8 cellular contexts compared by ENCODE assay signal in the genomic region with DNA sequence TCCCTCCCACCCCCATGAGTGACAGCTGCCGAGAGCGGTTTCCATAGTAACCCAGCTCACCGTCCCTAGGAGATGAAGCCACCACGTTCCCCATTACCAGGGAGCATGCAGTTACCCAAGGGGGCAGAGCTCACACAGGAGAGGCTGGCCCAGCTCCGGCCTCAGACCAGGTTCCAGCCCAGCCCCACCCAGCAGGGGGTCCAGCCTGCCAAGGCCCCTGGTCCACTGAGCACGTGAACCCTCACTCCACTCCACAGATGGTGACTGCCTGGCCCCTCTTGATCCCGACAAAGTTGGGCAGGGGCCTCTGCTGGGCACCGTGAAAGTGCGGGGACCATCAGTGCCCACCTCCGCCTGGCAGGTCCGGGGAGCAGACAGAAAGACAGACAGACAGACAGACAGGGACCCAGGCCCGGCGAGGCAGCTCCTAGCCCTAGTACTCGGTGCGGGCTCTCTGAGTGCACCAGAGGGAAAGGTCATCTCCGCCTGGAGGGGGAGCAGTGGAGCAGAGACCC. TPM values are rescaled to one million over a fixed set of nuclear protein-coding genes. Genes with fewer than 3 reads are reported as not detected.
DNase-seq lines count a peak whose midpoint lies in the region; ATAC-seq, FAIRE-seq and TF ChIP-seq lines count a peak whose summit lies in the region.

No MANE protein-coding gene starts in this region.

- H3K36me3 Mint-ChIP-seq in type B pancreatic cell, result no peaks in the 10 kb centered on the region

- TF ChIP-seq RAD21 in K562 (CRISPR knock-in tag; conservative IDR thresholded peaks at IDR 0.05 in 1 of 2, IDR thresholded peaks at IDR 0.05 in 1 of 2), result no peak; a peak in 1 of 4 replicates

- peak overlapping the region; percentile 99 for H2AFZ ChIP-seq in K562 (ENCODE audit: low read depth, low read length)

- intact Hi-C loops in K562 (cut with micrococcal nuclease), result no loop called here
- intact Hi-C loops in right lobe of liver (cut with DNase I), result no loop called here

- H3K4me1 Mint-ChIP-seq in type B pancreatic cell (ENCODE audit: unreplicated experiment), result peaks cover 5% of the 10 kb centered on the region

- H3K27me3 Mint-ChIP-seq in type B pancreatic cell, result peaks cover 64% of the 10 kb centered on the region

- TF ChIP-seq EP300 in K562 (IDR thresholded peaks at IDR 0.05; ENCODE audit: low read length), result no peak

- H3K9me1 ChIP-seq in K562 (ENCODE audit: control insufficient read depth, insufficient read depth, low read length), result no peaks in the 10 kb centered on the region

- TF ChIP-seq CTCF in AG04450 (IDR thresholded peaks at IDR 0.05; ENCODE audit: low read depth, low read length) (peak; percentile 46), K562 (IDR thresholded peaks at IDR 0.05 in 2 of 3, conservative IDR thresholded peaks at IDR 0.05 in 1 of 3; ENCODE audit: insufficient read depth in 2 of 3, low read depth in 1 of 3, low read length in 3 of 3) (no peak; a peak in 2 of 6 replicates), right lobe of liver (IDR thresholded peaks at IDR 0.05) (peak in 2 of 4 donors; percentile 15 to 23), type B pancreatic cell (conservative IDR thresholded peaks at IDR 0.05) (peak; percentile 62)

- in situ Hi-C loops in K562 (cut with MboI), result no loop called here

- H3K27ac ChIP-seq in AG04450 (ENCODE audit: low read depth, low read length) (no peak overlapping the region), K562 (ENCODE audit: extremely low read depth, low read depth, low read length) (peak overlapping the region; percentile 61; the same call in 1 of the 3 replicates), right lobe of liver (no peak overlapping the region)

- no TSS peak for BruUV-seq in K562 (replicated peaks; lab: Mats Ljungman, UMichigan)

- ATAC-seq in K562 (peak; percentile 76), right lobe of liver (peak in 3 of 4 donors; percentile 5 to 27 (median 18)), GM21447 (IDR thresholded peaks at IDR 0.05; ENCODE audit: unreplicated experiment) (no peak)

- H4K20me1 ChIP-seq in K562 (replicated peaks; ENCODE audit: control insufficient read depth, insufficient read depth, low read length), result no peaks in the 10 kb centered on the region; the same call in 1 of the 2 replicates

- peak overlapping the region; percentile 83 for H3K4me3 Mint-ChIP-seq in type B pancreatic cell

- peak overlapping the region; percentile 42 to 78; a peak in 3 of 4 replicates for H3K9ac ChIP-seq in K562 (ENCODE audit: insufficient read depth in 1 of 2, low read depth in 2 of 2, low read length in 2 of 2)

- H3K27ac Mint-ChIP-seq in type B pancreatic cell, result no peak overlapping the region

- H3K9me3 Mint-ChIP-seq in type B pancreatic cell, result no peaks in the 10 kb centered on the region

- peak overlapping the region; percentile 87 for H3K4me2 ChIP-seq in K562 (ENCODE audit: insufficient read depth, low read length)

- peaks cover 29% of the 10 kb centered on the region for H3K27me3 ChIP-seq in AG04450 (ENCODE audit: control insufficient read depth, insufficient read depth, low read length)
- peaks cover 2 to 12% of the 10 kb centered on the region in 2 experiments; a peak in 2 of 5 replicates for H3K27me3 ChIP-seq in K562 (ENCODE audit: control insufficient read depth in 2 of 2, insufficient read depth in 2 of 2, low read length in 2 of 2)
- H3K27me3 ChIP-seq in right lobe of liver, result peaks cover 0 to under 1% of the 10 kb centered on the region in 2 donors

- H3K36me3 ChIP-seq in K562 (ENCODE audit: control insufficient read depth, insufficient read depth, low read length) (no peaks in the 10 kb centered on the region), right lobe of liver (no peaks in the 10 kb centered on the region)

- POLR2A ChIA-PET in AG04450 (lab: Yijun Ruan, JAX), result no interaction called here
- POLR2A ChIA-PET in K562 (lab: Yijun Ruan, JAX), result interaction anchor here (0.6 to 2.9 kb wide), 2 partner anchors 10 kb away, joined by 3 to 16 read pairs; no protein-coding TSS in a partner anchor

- no peaks in the 10 kb centered on the region for H3K79me2 ChIP-seq in K562 (ENCODE audit: control insufficient read depth, insufficient read depth, low read length)

- peak; percentile 87 for FAIRE-seq in K562 (lab: Jason Lieb, UNC)

- H3K4me1 ChIP-seq in K562 (replicated peaks in 1 of 2; ENCODE audit: control insufficient read depth in 2 of 2, insufficient read depth in 2 of 2, low read length in 2 of 2) (peaks cover 14 to 27% of the 10 kb centered on the region in 2 experiments), right lobe of liver (no peaks in the 10 kb centered on the region)

- H3K9me3 ChIP-seq in AG04450 (ENCODE audit: control insufficient read depth, insufficient read depth, low read length) (peaks cover 14% of the 10 kb centered on the region), K562 (replicated peaks; ENCODE audit: control insufficient read depth, insufficient read depth, low read depth, low read length) (no peaks in the 10 kb centered on the region), right lobe of liver (no peaks in the 10 kb centered on the region)

- 3% methylated on average over 12 of the region's 16 CpGs for WGBS in K562 (ENCODE audit: insufficient coverage, low coverage, missing lambda C conversion rate)
- WGBS in right lobe of liver (ENCODE audit: insufficient coverage, low coverage, low lambda C conversion rate, missing lambda C conversion rate), result 3% methylated on average over 5 of the region's 16 CpGs

- peak overlapping the region; percentile 50 for H3K4me3 ChIP-seq in AG04450 (ENCODE audit: low read depth, low read length)
- H3K4me3 ChIP-seq in K562, result peak overlapping the region; percentile 57
- peak overlapping the region in 2 of 3 donors; percentile 23 to 31 for H3K4me3 ChIP-seq in right lobe of liver

- TF ChIP-seq POLR2A in K562 (conservative IDR thresholded peaks at IDR 0.05), result no peak
- no peak for TF ChIP-seq POLR2A in right lobe of liver (IDR thresholded peaks at IDR 0.05)

- CTCF ChIA-PET in AG04450 (lab: Charles Lee) (interaction anchor here (0.6 to 1.1 kb wide), 5 partner anchors 9 to 324 kb away, joined by 3 to 4 read pairs (median 3); no protein-coding TSS in a partner anchor), K562 (lab: Yijun Ruan, JAX; ENCODE audit: low intra/inter-chr PET ratio) (interaction anchor here (0.5 to 0.6 kb wide), 2 partner anchors 324 to 430 kb away, joined by 3 read pairs; no protein-coding TSS in a partner anchor)

- no peak for DNase-seq in AG04450 (ENCODE audit: low read depth, low spot score)
- peak; percentile 55 for DNase-seq in GM19240 (ENCODE audit: insufficient read length, low spot score)
- peak; percentile 5 for DNase-seq in NCI-H774 (lab: John Stamatoyannopoulos, UW)
- DNase-seq in K562 (ENCODE audit: extremely low read depth in 1 of 4, low spot score in 3 of 4), result peak; percentile 41 to 83 (median 54)
- no peak for DNase-seq in right lobe of liver
- DNase-seq in type B pancreatic cell (ENCODE audit: extremely low spot score, unreplicated experiment), result no peak
- DNase-seq in occipital lobe (lab: John Stamatoyannopoulos, UW), result no peak

TF ChIP-seq in K562, 482 proteins besides CTCF, POLR2A, EP300 and RAD21 (continues in another document):
- TF ChIP-seq ZNF436 (CRISPR knock-in tag; IDR thresholded peaks at IDR 0.05) (no peak), ZNF584 (CRISPR knock-in tag; IDR thresholded peaks at IDR 0.05; ENCODE audit: low read depth) (0 out of 2 replicates have a peak, but pooled peaks have one; percentile 34), BRCA1 (IDR thresholded peaks at IDR 0.05) (no peak), BRCA1 (CRISPR knock-in tag; IDR thresholded peaks at IDR 0.05) (0 out of 2 replicates have a peak, but pooled peaks have one; percentile 63), MIER1 (IDR thresholded peaks at IDR 0.05; ENCODE audit: low read depth) (0 out of 2 replicates have a peak, but pooled peaks have one; percentile 23), GTF2E2 (tag; IDR thresholded peaks at IDR 0.05) (0 out of 2 replicates have a peak, but pooled peaks have one; percentile 63), LCOR (CRISPR knock-in tag; IDR thresholded peaks at IDR 0.05) (0 out of 2 replicates have a peak, but pooled peaks have one; percentile 27), KLF1 (tag; IDR thresholded peaks at IDR 0.05) (0 out of 2 replicates have a peak, but pooled peaks have one; percentile 43)
- TF ChIP-seq, protein P1, sequence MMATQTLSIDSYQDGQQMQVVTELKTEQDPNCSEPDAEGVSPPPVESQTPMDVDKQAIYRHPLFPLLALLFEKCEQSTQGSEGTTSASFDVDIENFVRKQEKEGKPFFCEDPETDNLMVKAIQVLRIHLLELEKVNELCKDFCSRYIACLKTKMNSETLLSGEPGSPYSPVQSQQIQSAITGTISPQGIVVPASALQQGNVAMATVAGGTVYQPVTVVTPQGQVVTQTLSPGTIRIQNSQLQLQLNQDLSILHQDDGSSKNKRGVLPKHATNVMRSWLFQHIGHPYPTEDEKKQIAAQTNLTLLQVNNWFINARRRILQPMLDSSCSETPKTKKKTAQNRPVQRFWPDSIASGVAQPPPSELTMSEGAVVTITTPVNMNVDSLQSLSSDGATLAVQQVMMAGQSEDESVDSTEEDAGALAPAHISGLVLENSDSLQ (IDR thresholded peaks at IDR 0.05), result peak; percentile 98

RNA-seq across cellular contexts. Expression of a gene that starts 50.7 kb away (rescaled TPM):
- polyA plus RNA-seq in AG04450 (2011; rRNA removed) (not detected in 2 replicates), K562 (2011; rRNA removed) (0.28 and 0.38 TPM in 2 replicates), K562 (2014; fragmentation: Illumina TruSeq; extraction: Trizol) (0.22 and 0.39 TPM in 2 replicates), K562 (2014; fragmentation: Nextera tagmentation; extraction: Ambion mirVana) (under 1 TPM; 0.01 to 0.07 TPM), K562 (2014; rRNA removed) (0.27 and 0.56 TPM in 2 replicates)
- polyA minus RNA-seq in AG04450 (2011; rRNA and poly(A)+ RNA removed), result not detected in 2 replicates
- total RNA-seq in K562 (2011; cell fraction: chromatin; rRNA removed; ENCODE audit: low replicate concordance), result 0.18 and 0.69 TPM in 2 replicates
- total RNA-seq in K562 (2011; cell fraction: nucleolus; rRNA removed), result 0.50 and 0.53 TPM in 2 replicates
- 0.81 and 0.99 TPM in 2 replicates for total RNA-seq in K562 (2011; cell fraction: nucleoplasm; rRNA removed)
- total RNA-seq in K562 (2014; rRNA removed) (0.05 and 0.73 TPM in 2 replicates), K562 (2014; rRNA removed; fragmentation: Illumina TruSeq; extraction: Trizol) (0.07 and 0.26 TPM in 2 replicates), K562 (2015; rRNA removed; fragmentation: Illumina TruSeq; extraction: Trizol) (0.36 and 0.41 TPM in 2 replicates), K562 (2021) (0.29 and 0.49 TPM in 2 replicates), right lobe of liver (1 to 10 TPM in 1 of 6 experiments, under 1 TPM in 5; 0.07 to 1.6 (median 0.34) TPM), type B pancreatic cell (ENCODE audit: low replicate concordance) (0.50 and 2.6 TPM in 2 replicates), occipital lobe (51.6 TPM)
- 0.21 and 0.25 TPM in 2 replicates for polyA plus RNA-seq in K562 (2011; cell fraction: cytosol; rRNA removed)
- 1.4 and 2.7 TPM in 2 replicates for polyA plus RNA-seq in K562 (2011; cell fraction: nucleus; rRNA removed)
- polyA plus RNA-seq in K562 (2012), result 0.52 and 0.54 TPM in 2 replicates
- polyA minus RNA-seq in K562 (2011; rRNA and poly(A)+ RNA removed), result 0.18 and 0.30 TPM in 2 replicates
- polyA minus RNA-seq in K562 (2011; cell fraction: cytosol; rRNA and poly(A)+ RNA removed), result not detected in 2 replicates
- polyA minus RNA-seq in K562 (2011; cell fraction: nucleus; rRNA and poly(A)+ RNA removed), result 0.27 and 0.44 TPM in 2 replicates

Comparison
In these comparisons a context has a peak if more than half of its experiments do, and no peak if none do; other contexts are left out.
1. DNase-seq: peak in GM19240 (single experiment), NCI-H774 (single experiment) and K562 (4 of 4); none in AG04450 (single experiment), right lobe of liver (0 of 3), type B pancreatic cell (single experiment) and occipital lobe (single experiment).
2. CTCF ChIP-seq: peak in AG04450 (single experiment) and type B pancreatic cell (single experiment); none in K562 (0 of 3).
3. RNA of a gene that starts 50.7 kb away (total RNA-seq): 51.6 TPM in occipital lobe (single experiment); 0.50 to 2.6 TPM in type B pancreatic cell, 0.07 to 1.6 TPM in right lobe of liver and 0.05 to 0.99 TPM in K562; every median in the first group is over 10 times any median in the second.
4. Peak in every context shown above with its lines, with median percentiles within 50 percentile points of each other: H3K4me3 ChIP-seq.